Comparison of ENCODE assay signal across 15 cellular contexts in genomic region chr15:88069561-88069960, GRCh38.
"Had no signal": no experiment of that assay in that cellular context is flagged by ENCODE, and none has a peak within 500 bp of the region (broad histone marks: within the 10 kb centered on the region; RNA-seq: fewer than 3 reads in every experiment).

No MANE protein-coding gene starts in this region.

- DNase-seq: foreskin melanocyte; heart left ventricle; hippocampal formation; kidney glomerular epithelial cell; mesendoderm; naive thymus-derived CD4-positive, alpha-beta T cell; nephron progenitor cell; psoas muscle; retina; stimulated activated CD4-positive, alpha-beta T cell treated with anti-CD3 and anti-CD28 coated beads, Interleukin-2, amount 100 ng/mL, for 24 hours; stimulated activated CD4-positive, alpha-beta T cell treated with anti-CD3 and anti-CD28 coated beads, Interleukin-4, amount 100 ng/mL, for 4 hours; stimulated activated naive B cell treated with anti-CD40 and anti-IgM and Interleukin-4, amounts not matched to agents 10 μg/mL and 1 μg/mL and 100 μg/mL, for 72 hours; stimulated activated naive CD8-positive, alpha-beta T cell treated with anti-CD3 and anti-CD28 coated beads, Interleukin-15, amount 100 ng/mL, for 72 hours; transverse colon had no signal

- ATAC-seq: heart left ventricle; naive thymus-derived CD4-positive, alpha-beta T cell; psoas muscle; sciatic nerve; stimulated activated naive B cell treated with anti-CD40 and anti-IgM and Interleukin-4, amounts not matched to agents 10 μg/mL and 1 μg/mL and 100 μg/mL, for 72 hours; stimulated activated naive CD8-positive, alpha-beta T cell treated with anti-CD3 and anti-CD28 coated beads, Interleukin-15, amount 100 ng/mL, for 72 hours had no signal
